In the genomic region with DNA sequence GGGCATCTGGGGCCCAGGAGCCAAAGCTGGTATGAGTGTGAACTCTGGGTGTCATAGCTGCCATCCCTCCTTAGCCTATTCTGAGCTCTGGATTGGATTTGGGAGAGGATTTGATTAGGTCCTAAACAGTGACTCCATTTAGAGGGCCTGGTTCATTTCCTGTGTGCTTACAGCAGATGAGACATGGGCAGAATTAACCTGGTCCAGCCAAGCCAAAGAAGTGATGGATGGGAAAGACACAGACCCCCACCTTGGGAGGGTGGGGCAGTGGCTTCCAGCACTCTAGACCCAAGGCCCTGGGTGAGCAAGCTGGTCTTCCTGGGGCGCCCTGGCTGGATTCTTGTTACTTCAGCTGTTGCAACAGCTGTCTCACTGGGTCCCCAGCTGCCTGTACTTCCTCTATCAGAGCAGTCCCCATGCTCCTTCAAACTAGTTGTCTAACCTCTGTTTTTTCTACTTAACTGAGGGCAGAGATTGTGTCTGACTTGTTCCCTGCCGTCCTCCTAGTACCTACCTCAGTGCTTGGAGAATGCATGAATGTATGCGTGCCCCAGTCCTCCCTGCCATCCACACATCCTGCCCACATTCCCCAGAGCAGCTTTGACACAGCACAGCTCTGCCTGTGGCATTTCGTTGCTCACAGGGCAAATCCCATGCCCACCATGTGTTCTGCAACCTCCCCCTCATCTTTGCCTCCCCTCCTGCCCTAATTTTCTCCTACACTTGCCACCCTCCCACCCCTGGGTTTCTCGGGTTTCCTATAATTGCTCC, we compare ENCODE assay signal across 8 cellular contexts.
DNase-seq lines count a peak whose midpoint lies in the region; ATAC-seq and TF ChIP-seq lines count a peak whose summit lies in the region.

No MANE protein-coding gene starts in this region.

- no peak for TF ChIP-seq CTCF in breast epithelium (IDR thresholded peaks at IDR 0.05)

- no peak for ATAC-seq in activated CD4-positive, alpha-beta T cell treated with anti-CD3 and anti-CD28 coated beads for 36 hours
- ATAC-seq in HG03097 (IDR thresholded peaks at IDR 0.05; ENCODE audit: low FRiP score, unreplicated experiment), result peak; percentile 9

- H3K27me3 ChIP-seq in breast epithelium (no peaks in the 10 kb centered on the region), muscle layer of colon (ENCODE audit: control insufficient read depth in 1 of 2, insufficient read depth in 2 of 2, low read length in 2 of 2) (no peaks in the 10 kb centered on the region)

- CTCF ChIA-PET in activated CD4-positive, alpha-beta T cell treated with anti-CD3 and anti-CD28 coated beads for 36 hours (lab: Charles Lee), result interaction anchor here (0.6 to 15.9 kb wide), 20 partner anchors 9 to 305 kb away, joined by 3 to 502 read pairs (median 4); no protein-coding TSS in a partner anchor

- H3K36me3 Mint-ChIP-seq in activated CD4-positive, alpha-beta T cell treated with anti-CD3 and anti-CD28 coated beads for 36 hours (ENCODE audit: low read depth), result peaks cover 28% of the 10 kb centered on the region

- no peaks in the 10 kb centered on the region for H3K27me3 Mint-ChIP-seq in activated CD4-positive, alpha-beta T cell treated with anti-CD3 and anti-CD28 coated beads for 36 hours

- H3K9ac ChIP-seq in muscle layer of colon (ENCODE audit: low read length), result peak overlapping the region; percentile 19

- peak overlapping the region; percentile 81 for H3K4me3 Mint-ChIP-seq in activated CD4-positive, alpha-beta T cell treated with anti-CD3 and anti-CD28 coated beads for 36 hours

- H3K27ac ChIP-seq in breast epithelium (peak overlapping the region; percentile 89 to 91), muscle layer of colon (ENCODE audit: low read depth, low read length) (peak overlapping the region; percentile 54)

- intact Hi-C loops in activated CD4-positive, alpha-beta T cell treated with anti-CD3 and anti-CD28 coated beads for 36 hours (cut with DNase I, micrococcal nuclease), result loop anchor here (1.0 to 5.0 kb wide), 11 partner anchors 23 to 357 kb away; a partner anchor contains a TSS
- intact Hi-C loops in breast epithelium (cut with DNase I; ENCODE audit: low total_unique reads), result loop anchor here (5.0 kb wide), 1 partner anchor 437 kb away; no protein-coding TSS in a partner anchor

- H3K36me3 ChIP-seq in breast epithelium (no peaks in the 10 kb centered on the region), muscle layer of colon (ENCODE audit: insufficient read depth, low read length) (peaks cover 14% of the 10 kb centered on the region)

- TF ChIP-seq POLR2A in breast epithelium (IDR thresholded peaks at IDR 0.05), result no peak

- H3K9me3 ChIP-seq in breast epithelium (no peaks in the 10 kb centered on the region), muscle layer of colon (ENCODE audit: low read length) (no peaks in the 10 kb centered on the region)

- H3K4me1 ChIP-seq in breast epithelium, result peaks cover 4 to 38% of the 10 kb centered on the region in 2 donors
- H3K4me1 ChIP-seq in muscle layer of colon (ENCODE audit: insufficient read depth, low read length), result peaks cover 42% of the 10 kb centered on the region

- peaks cover 71% of the 10 kb centered on the region for H3K4me1 Mint-ChIP-seq in activated CD4-positive, alpha-beta T cell treated with anti-CD3 and anti-CD28 coated beads for 36 hours

- no peaks in the 10 kb centered on the region for H3K9me3 Mint-ChIP-seq in activated CD4-positive, alpha-beta T cell treated with anti-CD3 and anti-CD28 coated beads for 36 hours (ENCODE audit: low read depth)

- POLR2A ChIA-PET in activated CD4-positive, alpha-beta T cell treated with anti-CD3 and anti-CD28 coated beads for 36 hours (lab: Charles Lee), result interaction anchor here (0.5 to 2.6 kb wide), 9 partner anchors 14 to 532 kb away, joined by 3 to 10 read pairs (median 4); a partner anchor contains a TSS

- H3K4me3 ChIP-seq in breast epithelium (no peak overlapping the region), muscle layer of colon (ENCODE audit: low read depth in 1 of 2, low read length in 2 of 2) (no peak overlapping the region)

- DNase-seq in activated CD4-positive, alpha-beta T cell treated with anti-CD3 and anti-CD28 coated beads for 36 hours, result peak; percentile 56
- no peak for DNase-seq in activated CD4-positive, alpha-beta T cell treated with anti-CD3 and anti-CD28 coated beads for 4 hours
- DNase-seq in RPMI7951 (ENCODE audit: low read depth), result peak; percentile 78
- no peak for DNase-seq in breast epithelium (ENCODE audit: low spot score in 2 of 2)
- DNase-seq in NCI-H1436 treated with DMSO at 0.1 percent for 48 hours (lab: John Stamatoyannopoulos, UW), result no peak
- no peak for DNase-seq in COLO829 (ENCODE audit: low spot score)

- peak overlapping the region; percentile 86 for H3K27ac Mint-ChIP-seq in activated CD4-positive, alpha-beta T cell treated with anti-CD3 and anti-CD28 coated beads for 36 hours

Comparison
In these comparisons a context has a peak if more than half of its experiments do, and no peak if none do; other contexts are left out.
1. DNase-seq: peak in activated CD4-positive, alpha-beta T cell treated with anti-CD3 and anti-CD28 coated beads for 36 hours (single experiment) and RPMI7951 (single experiment); none in activated CD4-positive, alpha-beta T cell treated with anti-CD3 and anti-CD28 coated beads for 4 hours (0 of 2), breast epithelium (0 of 2), NCI-H1436 treated with DMSO at 0.1 percent for 48 hours (single experiment) and COLO829 (single experiment).